ENCODE assay signal across 18 cellular contexts in genomic region chr1:13666317-13666716, GRCh38. TPM values are rescaled to one million over a fixed set of nuclear protein-coding genes. Genes with fewer than 3 reads are reported as not detected.
DNase-seq lines count a peak whose midpoint lies in the region; ATAC-seq and TF ChIP-seq lines count a peak whose summit lies in the region.
"Had no signal": no experiment of that assay in that cellular context is flagged by ENCODE, and none has a peak within 500 bp of the region (broad histone marks: within the 10 kb centered on the region; RNA-seq: fewer than 3 reads in every experiment).

No MANE protein-coding gene starts in this region.

- CTCF ChIA-PET in PC-3 (lab: Charles Lee): no interaction called here

- no peak overlapping the region for H2AFZ ChIP-seq in PC-3 (ENCODE audit: low read length)

- DNase-seq in activated naive CD8-positive, alpha-beta T cell treated with anti-CD3 and anti-CD28 coated beads, Interleukin-2, amount 10 ng/mL, durations not matched to agents 7 days and 5 days: no peak
- DNase-seq in activated naive CD8-positive, alpha-beta T cell treated with anti-CD3 and anti-CD28 coated beads for 36 hours: no peak
- peak; percentile 63 for DNase-seq in NCI-H524 treated with DMSO at 0.1 percent for 48 hours (lab: John Stamatoyannopoulos, UW)
- peak; percentile 69 for DNase-seq in WERI-Rb-1
- no peak for DNase-seq in PC-3
- no peak for DNase-seq in right lobe of liver
- DNase-seq in activated naive CD4-positive, alpha-beta T cell treated with anti-CD3 and anti-CD28 coated beads, Interleukin-2, amount 50 U/mL, for 72 hours (ENCODE audit: low spot score in 2 of 2): no peak
- DNase-seq: NCI-H1048 had no signal

- no peak for ATAC-seq in activated naive CD8-positive, alpha-beta T cell treated with anti-CD3 and anti-CD28 coated beads, Interleukin-2, amount 10 ng/mL, durations not matched to agents 7 days and 5 days (ENCODE audit: low read depth)
- ATAC-seq in stimulated activated memory B cell treated with anti-CD40 and anti-IgM and Interleukin-4, amounts not matched to agents 10 μg/mL and 1 μg/mL and 100 μg/mL, for 72 hours: no peak
- ATAC-seq in PC-3 (no peak), right lobe of liver (no peak)
- ATAC-seq in activated naive CD4-positive, alpha-beta T cell treated with anti-CD3 and anti-CD28 coated beads, Interleukin-2, amount 50 U/mL, for 72 hours: no peak

- H3K9me2 ChIP-seq in PC-3 (replicated peaks; ENCODE audit: low read length): no peaks in the 10 kb centered on the region

- no peak overlapping the region for H3K4me3 ChIP-seq in WERI-Rb-1 (ENCODE audit: low read depth, low read length)
- no peak overlapping the region for H3K4me3 ChIP-seq in PC-3 (ENCODE audit: low read length)
- no peak overlapping the region for H3K4me3 ChIP-seq in right lobe of liver
- H3K4me3 ChIP-seq: body of pancreas, SK-N-MC, skin epidermis had no signal

- H3K4me1 ChIP-seq in PC-3 (ENCODE audit: insufficient read depth, low read length) (peaks cover 18% of the 10 kb centered on the region), right lobe of liver (no peaks in the 10 kb centered on the region)
- H3K4me1 ChIP-seq: body of pancreas had no signal

- peaks cover 4% of the 10 kb centered on the region for H3K4me1 Mint-ChIP-seq in activated naive CD8-positive, alpha-beta T cell treated with anti-CD3 and anti-CD28 coated beads, Interleukin-2, amount 10 ng/mL, durations not matched to agents 7 days and 5 days
- peaks cover 12% of the 10 kb centered on the region for H3K4me1 Mint-ChIP-seq in activated naive CD8-positive, alpha-beta T cell treated with anti-CD3 and anti-CD28 coated beads for 36 hours
- H3K4me1 Mint-ChIP-seq in stimulated activated memory B cell treated with anti-CD40 and anti-IgM and Interleukin-4, amounts not matched to agents 10 μg/mL and 1 μg/mL and 100 μg/mL, for 72 hours: peaks cover 38% of the 10 kb centered on the region
- H3K4me1 Mint-ChIP-seq: H9, mesothelial cell of epicardium had no signal

- H3K79me2 ChIP-seq in PC-3 (ENCODE audit: low read length): no peaks in the 10 kb centered on the region

- TF ChIP-seq CTCF in WERI-Rb-1 (IDR thresholded peaks at IDR 0.05; ENCODE audit: low read depth, low read length): no peak
- no peak for TF ChIP-seq CTCF in PC-3 (conservative IDR thresholded peaks at IDR 0.05; ENCODE audit: low read depth, low read length)
- no peak for TF ChIP-seq CTCF in right lobe of liver (IDR thresholded peaks at IDR 0.05)

- no peak overlapping the region for H3K4me3 Mint-ChIP-seq in activated naive CD8-positive, alpha-beta T cell treated with anti-CD3 and anti-CD28 coated beads, Interleukin-2, amount 10 ng/mL, durations not matched to agents 7 days and 5 days
- H3K4me3 Mint-ChIP-seq in activated naive CD8-positive, alpha-beta T cell treated with anti-CD3 and anti-CD28 coated beads for 36 hours: no peak overlapping the region
- no peak overlapping the region for H3K4me3 Mint-ChIP-seq in stimulated activated memory B cell treated with anti-CD40 and anti-IgM and Interleukin-4, amounts not matched to agents 10 μg/mL and 1 μg/mL and 100 μg/mL, for 72 hours
- H3K4me3 Mint-ChIP-seq: effector memory CD8-positive, alpha-beta T cell; H9; mesothelial cell of epicardium; T-helper 2 cell treated with Interferon-gamma antibody and Interleukin-4, amounts not matched to agents 5 μg/mL and 100 μg/mL, for 36 hours had no signal

- H3K9ac ChIP-seq in PC-3 (ENCODE audit: low read length): no peak overlapping the region

- H3K27me3 ChIP-seq in WERI-Rb-1 (ENCODE audit: insufficient read depth, low read depth, severe bottlenecking) (no peaks in the 10 kb centered on the region), PC-3 (ENCODE audit: low read length) (no peaks in the 10 kb centered on the region), right lobe of liver (no peaks in the 10 kb centered on the region)
- H3K27me3 ChIP-seq: body of pancreas had no signal

- POLR2A ChIA-PET in activated naive CD8-positive, alpha-beta T cell treated with anti-CD3 and anti-CD28 coated beads, Interleukin-2, amount 10 ng/mL, durations not matched to agents 7 days and 5 days (lab: Charles Lee): no interaction called here
- POLR2A ChIA-PET in PC-3 (lab: Charles Lee; ENCODE audit: unreplicated experiment): no interaction called here

- H3K36me3 ChIP-seq in WERI-Rb-1 (no peaks in the 10 kb centered on the region), PC-3 (ENCODE audit: low read depth, low read length) (no peaks in the 10 kb centered on the region), right lobe of liver (no peaks in the 10 kb centered on the region)

- H3K27ac Mint-ChIP-seq in activated naive CD8-positive, alpha-beta T cell treated with anti-CD3 and anti-CD28 coated beads, Interleukin-2, amount 10 ng/mL, durations not matched to agents 7 days and 5 days: peak overlapping the region; percentile 66
- H3K27ac Mint-ChIP-seq in activated naive CD8-positive, alpha-beta T cell treated with anti-CD3 and anti-CD28 coated beads for 36 hours: no peak overlapping the region
- H3K27ac Mint-ChIP-seq in stimulated activated memory B cell treated with anti-CD40 and anti-IgM and Interleukin-4, amounts not matched to agents 10 μg/mL and 1 μg/mL and 100 μg/mL, for 72 hours: peak overlapping the region; percentile 79
- H3K27ac Mint-ChIP-seq in activated naive CD4-positive, alpha-beta T cell treated with anti-CD3 and anti-CD28 coated beads, Interleukin-2, amount 50 U/mL, for 72 hours: peak overlapping the region in 1 of 2 donors; percentile 65
- H3K27ac Mint-ChIP-seq: mesothelial cell of epicardium; T-helper 2 cell treated with Interferon-gamma antibody and Interleukin-4, amounts not matched to agents 5 μg/mL and 100 μg/mL, for 36 hours had no signal

- no peaks in the 10 kb centered on the region for H4K20me1 ChIP-seq in PC-3 (ENCODE audit: low read length)

- no peaks in the 10 kb centered on the region for H3K9me3 Mint-ChIP-seq in activated naive CD8-positive, alpha-beta T cell treated with anti-CD3 and anti-CD28 coated beads, Interleukin-2, amount 10 ng/mL, durations not matched to agents 7 days and 5 days
- H3K9me3 Mint-ChIP-seq in activated naive CD8-positive, alpha-beta T cell treated with anti-CD3 and anti-CD28 coated beads for 36 hours: no peaks in the 10 kb centered on the region
- peaks cover 2% of the 10 kb centered on the region for H3K9me3 Mint-ChIP-seq in stimulated activated memory B cell treated with anti-CD40 and anti-IgM and Interleukin-4, amounts not matched to agents 10 μg/mL and 1 μg/mL and 100 μg/mL, for 72 hours
- no peaks in the 10 kb centered on the region for H3K9me3 Mint-ChIP-seq in activated naive CD4-positive, alpha-beta T cell treated with anti-CD3 and anti-CD28 coated beads, Interleukin-2, amount 50 U/mL, for 72 hours
- H3K9me3 Mint-ChIP-seq: effector memory CD8-positive, alpha-beta T cell; H9; mesothelial cell of epicardium; naive thymus-derived CD8-positive, alpha-beta T cell; T-helper 2 cell treated with Interferon-gamma antibody and Interleukin-4, amounts not matched to agents 5 μg/mL and 100 μg/mL, for 36 hours had no signal

- H3K27ac ChIP-seq in WERI-Rb-1 (peak overlapping the region; percentile 16), PC-3 (ENCODE audit: low read length) (no peak overlapping the region), right lobe of liver (no peak overlapping the region)
- H3K27ac ChIP-seq: body of pancreas, RWPE1, SK-N-MC had no signal

- TF ChIP-seq POLR2A in right lobe of liver (IDR thresholded peaks at IDR 0.05): no peak

- no peaks in the 10 kb centered on the region for H3F3A ChIP-seq in PC-3 (ENCODE audit: low read length, unreplicated experiment)

- no peak overlapping the region for H3K4me2 ChIP-seq in PC-3 (ENCODE audit: low read length)

- intact Hi-C loops in PC-3 (cut with micrococcal nuclease): no loop called here
- intact Hi-C loops in right lobe of liver (cut with DNase I): loop anchor here in 1 of 2 donors (5.0 to 10.0 kb wide), 2 partner anchors 158 to 291 kb away; no protein-coding TSS in a partner anchor

- WGBS in right lobe of liver (ENCODE audit: insufficient coverage, low coverage, low lambda C conversion rate, missing lambda C conversion rate): 47% methylated on average over 5 of the region's 5 CpGs

- peaks cover 6% of the 10 kb centered on the region for H3K27me3 Mint-ChIP-seq in activated naive CD8-positive, alpha-beta T cell treated with anti-CD3 and anti-CD28 coated beads, Interleukin-2, amount 10 ng/mL, durations not matched to agents 7 days and 5 days
- no peaks in the 10 kb centered on the region for H3K27me3 Mint-ChIP-seq in activated naive CD8-positive, alpha-beta T cell treated with anti-CD3 and anti-CD28 coated beads for 36 hours
- no peaks in the 10 kb centered on the region for H3K27me3 Mint-ChIP-seq in stimulated activated memory B cell treated with anti-CD40 and anti-IgM and Interleukin-4, amounts not matched to agents 10 μg/mL and 1 μg/mL and 100 μg/mL, for 72 hours

- H3K9me3 ChIP-seq in WERI-Rb-1 (ENCODE audit: severe bottlenecking) (no peaks in the 10 kb centered on the region), PC-3 (ENCODE audit: low read length) (no peaks in the 10 kb centered on the region), right lobe of liver (no peaks in the 10 kb centered on the region)
- H3K9me3 ChIP-seq: body of pancreas had no signal

- no peaks in the 10 kb centered on the region for H3K36me3 Mint-ChIP-seq in activated naive CD8-positive, alpha-beta T cell treated with anti-CD3 and anti-CD28 coated beads, Interleukin-2, amount 10 ng/mL, durations not matched to agents 7 days and 5 days
- H3K36me3 Mint-ChIP-seq in activated naive CD8-positive, alpha-beta T cell treated with anti-CD3 and anti-CD28 coated beads for 36 hours: no peaks in the 10 kb centered on the region
- H3K36me3 Mint-ChIP-seq in stimulated activated memory B cell treated with anti-CD40 and anti-IgM and Interleukin-4, amounts not matched to agents 10 μg/mL and 1 μg/mL and 100 μg/mL, for 72 hours: no peaks in the 10 kb centered on the region
- no peaks in the 10 kb centered on the region for H3K36me3 Mint-ChIP-seq in activated naive CD4-positive, alpha-beta T cell treated with anti-CD3 and anti-CD28 coated beads, Interleukin-2, amount 50 U/mL, for 72 hours
- H3K36me3 Mint-ChIP-seq: mesothelial cell of epicardium; naive thymus-derived CD8-positive, alpha-beta T cell had no signal

- no TSS peak for BruUV-seq in PC-3 (replicated peaks; lab: Mats Ljungman, UMichigan)

RNA-seq across cellular contexts. Expression of gene PRDM2, which starts 33.7 kb away (rescaled TPM):
- 10 to 100 TPM; 75.2 to 79.8 TPM for total RNA-seq in activated naive CD8-positive, alpha-beta T cell treated with anti-CD3 and anti-CD28 coated beads, Interleukin-2, amount 10 ng/mL, durations not matched to agents 7 days and 5 days
- 10 to 100 TPM; 47.3 to 57.5 TPM for total RNA-seq in activated naive CD8-positive, alpha-beta T cell treated with anti-CD3 and anti-CD28 coated beads for 36 hours
- 9.4 and 13.8 TPM in 2 replicates for total RNA-seq in PC-3 (2014; rRNA removed)
- 10 to 100 TPM in 4 of 6 experiments, 1 to 10 TPM in 2; 7.4 to 16.9 (median 12.5) TPM for total RNA-seq in right lobe of liver
- total RNA-seq in activated naive CD4-positive, alpha-beta T cell treated with anti-CD3 and anti-CD28 coated beads, Interleukin-2, amount 50 U/mL, for 72 hours: 10 to 100 TPM; 44.0 to 64.3 TPM

Comparison
In these comparisons a context has a peak if more than half of its experiments do, and no peak if none do; other contexts are left out.
1. DNase-seq: peak in NCI-H524 treated with DMSO at 0.1 percent for 48 hours (single experiment) and WERI-Rb-1 (single experiment); none in activated naive CD8-positive, alpha-beta T cell treated with anti-CD3 and anti-CD28 coated beads, Interleukin-2, amount 10 ng/mL, durations not matched to agents 7 days and 5 days (single experiment), activated naive CD8-positive, alpha-beta T cell treated with anti-CD3 and anti-CD28 coated beads for 36 hours (single experiment), PC-3 (single experiment), right lobe of liver (0 of 3) and activated naive CD4-positive, alpha-beta T cell treated with anti-CD3 and anti-CD28 coated beads, Interleukin-2, amount 50 U/mL, for 72 hours (0 of 2).